Comparison of ENCODE assay signal across 24 cellular contexts in genomic region chr1:89689234-89689633, GRCh38. TPM values are rescaled to one million over a fixed set of nuclear protein-coding genes. Genes with fewer than 3 reads are reported as not detected.
DNase-seq lines count a peak whose midpoint lies in the region; ATAC-seq and TF ChIP-seq lines count a peak whose summit lies in the region.
"Had no signal": no experiment of that assay in that cellular context is flagged by ENCODE, and none has a peak within 500 bp of the region (broad histone marks: within the 10 kb centered on the region; RNA-seq: fewer than 3 reads in every experiment).

No MANE protein-coding gene starts in this region.

- H3K79me1 ChIP-seq in H9 (ENCODE audit: insufficient read depth, low read depth, low read length, poor library complexity, severe bottlenecking) = no peaks in the 10 kb centered on the region

- no peak overlapping the region for H2AK5ac ChIP-seq in H9 (ENCODE audit: insufficient read length, low read length)

- no peak overlapping the region for H3K18ac ChIP-seq in H9 (ENCODE audit: insufficient read length, low read depth, low read length)

- no peak overlapping the region for H3K9ac ChIP-seq in H9 (ENCODE audit: extremely low read depth, insufficient read length, low read length)

- no peaks in the 10 kb centered on the region for H3K9me3 ChIP-seq in CD8-positive, alpha-beta memory T cell (ENCODE audit: low read length)
- H3K9me3 ChIP-seq in H9 (ENCODE audit: control insufficient read depth, low read depth, low read length) = no peaks in the 10 kb centered on the region
- H3K9me3 ChIP-seq: gastrocnemius medialis, left lung had no signal

- no peak overlapping the region for H4K91ac ChIP-seq in H9 (ENCODE audit: insufficient read length, low read depth, low read length)

- H3K27me3 ChIP-seq in CD8-positive, alpha-beta memory T cell (ENCODE audit: insufficient read depth, low read length, poor library complexity, severe bottlenecking) = no peaks in the 10 kb centered on the region
- no peaks in the 10 kb centered on the region for H3K27me3 ChIP-seq in H9 (ENCODE audit: insufficient read depth, low read length)
- H3K27me3 ChIP-seq: cardiac muscle cell, gastrocnemius medialis, left lung had no signal

- H3K4me3 Mint-ChIP-seq in activated T-cell treated with anti-CD3 and anti-CD28 coated beads, Interleukin-2, amount 50 U/mL, for 72 hours = no peak overlapping the region
- H3K4me3 Mint-ChIP-seq in CD8-positive, alpha-beta memory T cell = no peak overlapping the region
- no peak overlapping the region for H3K4me3 Mint-ChIP-seq in activated naive CD8-positive, alpha-beta T cell
- H3K4me3 Mint-ChIP-seq in stimulated activated memory B cell treated with anti-CD40 and anti-IgM and Interleukin-4, amounts not matched to agents 10 μg/mL and 1 μg/mL and 100 μg/mL, for 72 hours = no peak overlapping the region
- H3K4me3 Mint-ChIP-seq in H9 = no peak overlapping the region
- H3K4me3 Mint-ChIP-seq: GM23338, nephron had no signal

- no peak overlapping the region for H2BK5ac ChIP-seq in H9 (ENCODE audit: insufficient read length, low read length)

- H3K14ac ChIP-seq in H9 (ENCODE audit: insufficient read depth, low read length) = no peak overlapping the region

- peaks cover 26 to 55% of the 10 kb centered on the region in 2 donors for H3K36me3 Mint-ChIP-seq in activated T-cell treated with anti-CD3 and anti-CD28 coated beads, Interleukin-2, amount 50 U/mL, for 72 hours (ENCODE audit: insufficient read depth in 2 of 2)
- H3K36me3 Mint-ChIP-seq in CD8-positive, alpha-beta memory T cell = peaks cover 29 to 76% (median 42%) of the 10 kb centered on the region in 3 donors
- H3K36me3 Mint-ChIP-seq in activated naive CD8-positive, alpha-beta T cell = peaks cover 53% of the 10 kb centered on the region
- H3K36me3 Mint-ChIP-seq in stimulated activated memory B cell treated with anti-CD40 and anti-IgM and Interleukin-4, amounts not matched to agents 10 μg/mL and 1 μg/mL and 100 μg/mL, for 72 hours = peaks cover 42% of the 10 kb centered on the region
- H3K36me3 Mint-ChIP-seq in H9 (ENCODE audit: insufficient read depth in 1 of 3, low read depth in 3 of 3) = no peaks in the 10 kb centered on the region

- no peak for ATAC-seq in activated T-cell treated with anti-CD3 and anti-CD28 coated beads, Interleukin-2, amount 50 U/mL, for 72 hours (replicated peaks in 1 of 2)
- no peak for ATAC-seq in stimulated activated memory B cell treated with anti-CD40 and anti-IgM and Interleukin-4, amounts not matched to agents 10 μg/mL and 1 μg/mL and 100 μg/mL, for 72 hours
- ATAC-seq: gastrocnemius medialis, GM23338, left lung had no signal

- no peak for DNase-seq in activated T-cell treated with anti-CD3 and anti-CD28 coated beads, Interleukin-2, amount 50 U/mL, for 72 hours
- no peak for DNase-seq in activated T-cell treated with anti-CD3 and anti-CD28 coated beads, Interleukin-2, amount 50 U/mL, for 48 hours
- no peak for DNase-seq in CD8-positive, alpha-beta memory T cell
- DNase-seq in NCI-H510A (lab: John Stamatoyannopoulos, UW) (no peak), H9 (no peak)
- DNase-seq: activated gamma-delta T cell; aorta; gastrocnemius medialis; hippocampal formation; KBM-7; left lung; MM.1S; NCI-H1417 treated with DMSO at 0.1 percent for 48 hours; NCI-H2107; NCI-H510A treated with DMSO at 0.1 percent for 48 hours; NK-92 treated with Interleukin-12 subunit alpha and Interleukin-12 subunit beta, amount 100 ng/mL, for 24 hours; SHP77; small intestine; stimulated activated CD4-positive, alpha-beta T cell treated with anti-CD3 and anti-CD28 coated beads, Interleukin-1b, Interleukin-23, amount 100 ng/mL, for 48 hours had no signal

- CTCF ChIA-PET in CD8-positive, alpha-beta memory T cell (lab: Charles Lee) = no interaction called here

- no peaks in the 10 kb centered on the region for H4K20me1 ChIP-seq in H9 (ENCODE audit: control insufficient read depth, insufficient read depth, insufficient read length)

- no peak overlapping the region for H2BK12ac ChIP-seq in H9 (ENCODE audit: insufficient read length, low read depth, low read length)

- H3K56ac ChIP-seq in H9 (ENCODE audit: insufficient read length, low read depth, low read length) = no peak overlapping the region

- POLR2A ChIA-PET in CD8-positive, alpha-beta memory T cell (lab: Charles Lee) = interaction anchor here (0.5 to 0.9 kb wide), 2 partner anchors 22 to 283 kb away, joined by 3 to 4 read pairs; no protein-coding TSS in a partner anchor

- no peak overlapping the region for H2AFZ ChIP-seq in H9 (ENCODE audit: low read length)
- H2AFZ ChIP-seq: GM23338 had no signal

- H3K27me3 Mint-ChIP-seq in activated T-cell treated with anti-CD3 and anti-CD28 coated beads, Interleukin-2, amount 50 U/mL, for 72 hours (ENCODE audit: low read depth) = no peaks in the 10 kb centered on the region
- H3K27me3 Mint-ChIP-seq in CD8-positive, alpha-beta memory T cell = no peaks in the 10 kb centered on the region
- no peaks in the 10 kb centered on the region for H3K27me3 Mint-ChIP-seq in activated naive CD8-positive, alpha-beta T cell
- H3K27me3 Mint-ChIP-seq in stimulated activated memory B cell treated with anti-CD40 and anti-IgM and Interleukin-4, amounts not matched to agents 10 μg/mL and 1 μg/mL and 100 μg/mL, for 72 hours = no peaks in the 10 kb centered on the region
- H3K27me3 Mint-ChIP-seq in H9 (ENCODE audit: low read depth) = no peaks in the 10 kb centered on the region

- no peak overlapping the region for H3K4ac ChIP-seq in H9 (ENCODE audit: low read depth, low read length)

- no peak overlapping the region for H2BK15ac ChIP-seq in H9 (ENCODE audit: low read depth, low read length)

- H2BK20ac ChIP-seq in H9 (ENCODE audit: low read depth, low read length, poor library complexity, severe bottlenecking) = no peak overlapping the region

- peaks cover 28% of the 10 kb centered on the region for H3K4me1 ChIP-seq in CD8-positive, alpha-beta memory T cell (ENCODE audit: insufficient read depth, low read length)
- peaks cover 3% of the 10 kb centered on the region; the same call in 1 of the 2 replicates for H3K4me1 ChIP-seq in H9 (ENCODE audit: insufficient read depth, low read length)

- H3T11ph ChIP-seq in H9 (ENCODE audit: low read length) = no peak overlapping the region

- no peak overlapping the region for H2BK120ac ChIP-seq in H9 (ENCODE audit: low read depth, low read length, poor library complexity, severe bottlenecking)

- no peak overlapping the region for H3K4me2 ChIP-seq in H9 (ENCODE audit: insufficient read depth, insufficient read length, low read length)
- H3K4me2 ChIP-seq: GM23338 had no signal

- no peak overlapping the region for H3K23ac ChIP-seq in H9 (ENCODE audit: insufficient read length, low read depth, low read length)

- no peak overlapping the region for H4K5ac ChIP-seq in H9 (ENCODE audit: insufficient read length, low read depth, low read length)

- H3K27ac ChIP-seq in CD8-positive, alpha-beta memory T cell (ENCODE audit: low read depth, low read length) = no peak overlapping the region
- no peak overlapping the region for H3K27ac ChIP-seq in H9 (ENCODE audit: insufficient read length, low read depth, low read length)
- H3K27ac ChIP-seq: cardiac muscle cell, gastrocnemius medialis, left lung had no signal

- WGBS in H9 (ENCODE audit: extremely low coverage, insufficient read length, low lambda C conversion rate) = no CpG with 5 or more reads among the region's 3 CpGs

- no peak overlapping the region for H4K8ac ChIP-seq in H9 (replicated peaks; ENCODE audit: insufficient read length, low read depth, low read length)

- peaks cover 4 to 5% of the 10 kb centered on the region in 2 donors for H3K9me3 Mint-ChIP-seq in activated T-cell treated with anti-CD3 and anti-CD28 coated beads, Interleukin-2, amount 50 U/mL, for 72 hours
- H3K9me3 Mint-ChIP-seq in CD8-positive, alpha-beta memory T cell = no peaks in the 10 kb centered on the region
- H3K9me3 Mint-ChIP-seq in activated naive CD8-positive, alpha-beta T cell (ENCODE audit: low read depth) = peaks cover 3% of the 10 kb centered on the region
- peaks cover 4% of the 10 kb centered on the region for H3K9me3 Mint-ChIP-seq in stimulated activated memory B cell treated with anti-CD40 and anti-IgM and Interleukin-4, amounts not matched to agents 10 μg/mL and 1 μg/mL and 100 μg/mL, for 72 hours
- H3K9me3 Mint-ChIP-seq in H9 = no peaks in the 10 kb centered on the region
- H3K9me3 Mint-ChIP-seq: GM23338 had no signal

- H3K36me3 ChIP-seq in CD8-positive, alpha-beta memory T cell (ENCODE audit: insufficient read depth, low read length) = peaks cover 32% of the 10 kb centered on the region
- H3K36me3 ChIP-seq: cardiac muscle cell, gastrocnemius medialis had no signal

- H3K4me3 ChIP-seq in CD8-positive, alpha-beta memory T cell (ENCODE audit: low read length) = no peak overlapping the region
- H3K4me3 ChIP-seq: cardiac muscle cell, gastrocnemius medialis, GM23338, left lung had no signal

- TF ChIP-seq CTCF in H9 (conservative IDR thresholded peaks at IDR 0.05) = no peak

- peaks cover 89% of the 10 kb centered on the region for H3K4me1 Mint-ChIP-seq in activated T-cell treated with anti-CD3 and anti-CD28 coated beads, Interleukin-2, amount 50 U/mL, for 72 hours (ENCODE audit: low read depth)
- peaks cover 78 to 94% (median 91%) of the 10 kb centered on the region in 3 donors for H3K4me1 Mint-ChIP-seq in CD8-positive, alpha-beta memory T cell
- peaks cover 87% of the 10 kb centered on the region for H3K4me1 Mint-ChIP-seq in activated naive CD8-positive, alpha-beta T cell (ENCODE audit: low read depth)
- H3K4me1 Mint-ChIP-seq in stimulated activated memory B cell treated with anti-CD40 and anti-IgM and Interleukin-4, amounts not matched to agents 10 μg/mL and 1 μg/mL and 100 μg/mL, for 72 hours = peaks cover 38% of the 10 kb centered on the region
- peaks cover 7 to 8% of the 10 kb centered on the region in 2 experiments for H3K4me1 Mint-ChIP-seq in H9
- H3K4me1 Mint-ChIP-seq: nephron had no signal

- H3K23me2 ChIP-seq in H9 (ENCODE audit: insufficient read length, low read depth, low read length, poor library complexity, severe bottlenecking) = no peaks in the 10 kb centered on the region

- H3K27ac Mint-ChIP-seq in activated T-cell treated with anti-CD3 and anti-CD28 coated beads, Interleukin-2, amount 50 U/mL, for 72 hours = peak overlapping the region; percentile 80
- H3K27ac Mint-ChIP-seq in CD8-positive, alpha-beta memory T cell = peak overlapping the region in 7 of 8 donors; percentile 40 to 83 (median 63)
- H3K27ac Mint-ChIP-seq in activated naive CD8-positive, alpha-beta T cell = peak overlapping the region; percentile 91
- H3K27ac Mint-ChIP-seq in stimulated activated memory B cell treated with anti-CD40 and anti-IgM and Interleukin-4, amounts not matched to agents 10 μg/mL and 1 μg/mL and 100 μg/mL, for 72 hours = peak overlapping the region; percentile 12
- H3K27ac Mint-ChIP-seq in H9 = no peak overlapping the region
- H3K27ac Mint-ChIP-seq: GM23338, nephron had no signal

- H3K79me2 ChIP-seq in H9 (ENCODE audit: insufficient read depth, low read length) = no peaks in the 10 kb centered on the region

RNA-seq across cellular contexts. Expression of gene LRRC8C, which starts 56.3 kb away (rescaled TPM):
- total RNA-seq in activated T-cell treated with anti-CD3 and anti-CD28 coated beads, Interleukin-2, amount 50 U/mL, for 72 hours = 10 to 100 TPM; 33.1 to 36.7 TPM
- total RNA-seq in CD8-positive, alpha-beta memory T cell = 10 to 100 TPM; 61.4 to 63.5 TPM
- polyA plus RNA-seq in CD8-positive, alpha-beta memory T cell = 19.7 TPM
- 1.8 and 1.9 TPM in 2 replicates for total RNA-seq in H9 (2021)

Comparison
In these comparisons a context has a peak if more than half of its experiments do, and no peak if none do; other contexts are left out.
1. H3K27ac Mint-ChIP-seq: peak in activated T-cell treated with anti-CD3 and anti-CD28 coated beads, Interleukin-2, amount 50 U/mL, for 72 hours (single experiment), CD8-positive, alpha-beta memory T cell (7 of 8), activated naive CD8-positive, alpha-beta T cell (single experiment) and stimulated activated memory B cell treated with anti-CD40 and anti-IgM and Interleukin-4, amounts not matched to agents 10 μg/mL and 1 μg/mL and 100 μg/mL, for 72 hours (single experiment); none in H9 (0 of 3).
2. RNA of gene LRRC8C, which starts 56.3 kb away (total RNA-seq): 61.4 to 63.5 TPM in CD8-positive, alpha-beta memory T cell and 33.1 to 36.7 TPM in activated T-cell treated with anti-CD3 and anti-CD28 coated beads, Interleukin-2, amount 50 U/mL, for 72 hours; 1.8 to 1.9 TPM in H9; every median in the first group is over 10 times any median in the second.